Comparison of ENCODE assay signal across 24 cellular contexts in genomic region chr7:108404509-108405435, GRCh38. TPM values are rescaled to one million over a fixed set of nuclear protein-coding genes. Genes with fewer than 3 reads are reported as not detected.
"Had no signal": no experiment of that assay in that cellular context is flagged by ENCODE, and none has a peak within 500 bp of the region (broad histone marks: within the 10 kb centered on the region; RNA-seq: fewer than 3 reads in every experiment).

No MANE protein-coding gene starts in this region.

- DNase-seq: activated CD4-positive, alpha-beta T cell treated with anti-CD3 and anti-CD28 coated beads, Interleukin-2, amount 50 U/mL, for 4 hours; activated effector memory CD4-positive, alpha-beta T cell treated with anti-CD3 and anti-CD28 coated beads, Interleukin-2, amount 50 U/mL, for 16 hours; activated naive CD4-positive, alpha-beta T cell treated with anti-CD3 and anti-CD28 coated beads, Interleukin-2, amount 50 U/mL, for 16 hours; activated T-cell treated with anti-CD3 and anti-CD28 coated beads, Interleukin-2, amount 50 U/mL, for 72 hours; effector CD8-positive, alpha-beta T cell; foreskin melanocyte; head of caudate nucleus; left ventricle myocardium superior; mucosa of descending colon; naive B cell; right cardiac atrium; small intestine; stimulated activated CD4-positive, alpha-beta T cell treated with anti-CD3 and anti-CD28 coated beads, Interleukin-4, amount 100 ng/mL, for 24 hours; stomach; SW 1271; upper lobe of right lung had no signal

- FAIRE-seq: keratinocyte, small intestine, TTC549 had no signal

- H3K27ac ChIP-seq: ascending aorta, neural progenitor cell, prostate gland, stomach, thoracic aorta, upper lobe of right lung had no signal

- ATAC-seq: activated T-cell treated with anti-CD3 and anti-CD28 coated beads, Interleukin-2, amount 50 U/mL, for 72 hours; left ventricle myocardium superior; mucosa of descending colon; right cardiac atrium; stimulated activated effector memory CD8-positive, alpha-beta T cell treated with anti-CD3 and anti-CD28 coated beads, Interleukin-12 subunit alpha, Interleukin-12 subunit beta, amount 100 ng/mL, for 72 hours; upper lobe of right lung had no signal

RNA-seq across cellular contexts. Expression of gene NRCAM, which starts 51.5 kb away (rescaled TPM):
- total RNA-seq: T-helper 2 cell treated with Interferon-gamma antibody and Interleukin-4, amounts not matched to agents 100 ng/mL and 5 ng/mL, for 36 hours had no signal
